Comparison of ENCODE assay signal across 8 cellular contexts in genomic region chr20:36460648-36461599, GRCh38.
DNase-seq lines count a peak whose midpoint lies in the region; ATAC-seq and TF ChIP-seq lines count a peak whose summit lies in the region.

No MANE protein-coding gene starts in this region.

- ATAC-seq in GM18909 (IDR thresholded peaks at IDR 0.05; ENCODE audit: poor library complexity, unreplicated experiment) (peak; percentile 77), HG03139 (IDR thresholded peaks at IDR 0.05; ENCODE audit: unreplicated experiment) (peak; percentile 64)

- DNase-seq in AG08396 (ENCODE audit: low spot score) (peak; percentile 98), NCI-H2227 (lab: John Stamatoyannopoulos, UW; ENCODE audit: unreplicated experiment) (peak; percentile 99), cardiac fibroblast (ENCODE audit: low read depth in 2 of 2) (peak; percentile 90 to 96), islet precursor cell (peak; percentile 95)
- DNase-seq in activated CD4-positive, CD25-positive, alpha-beta regulatory T cell (lab: John Stamatoyannopoulos, UW): peak; percentile 88 to 94 (median 92)
- peak; percentile 75 to 81 for DNase-seq in stimulated activated CD4-positive, alpha-beta T cell treated with anti-CD3 and anti-CD28 coated beads, Interleukin-12 subunit alpha, Interleukin-12 subunit beta, amount 100 ng/mL, for 24 hours (ENCODE audit: low read depth in 2 of 2)

- TF ChIP-seq CTCF in cardiac fibroblast (IDR thresholded peaks at IDR 0.05; ENCODE audit: low read depth, low read length): no peak

- peak overlapping the region; percentile 23 to 51 for H3K4me3 ChIP-seq in cardiac fibroblast (replicated peaks in 1 of 2; ENCODE audit: low read depth in 2 of 2, low read length in 2 of 2)

Comparison
In these comparisons a context has a peak if more than half of its experiments do, and no peak if none do; other contexts are left out.
1. Peak in every context shown above with its lines: DNase-seq, ATAC-seq and H3K4me3 ChIP-seq.